Comparison of ENCODE assay signal across 8 cellular contexts in the genomic region with DNA sequence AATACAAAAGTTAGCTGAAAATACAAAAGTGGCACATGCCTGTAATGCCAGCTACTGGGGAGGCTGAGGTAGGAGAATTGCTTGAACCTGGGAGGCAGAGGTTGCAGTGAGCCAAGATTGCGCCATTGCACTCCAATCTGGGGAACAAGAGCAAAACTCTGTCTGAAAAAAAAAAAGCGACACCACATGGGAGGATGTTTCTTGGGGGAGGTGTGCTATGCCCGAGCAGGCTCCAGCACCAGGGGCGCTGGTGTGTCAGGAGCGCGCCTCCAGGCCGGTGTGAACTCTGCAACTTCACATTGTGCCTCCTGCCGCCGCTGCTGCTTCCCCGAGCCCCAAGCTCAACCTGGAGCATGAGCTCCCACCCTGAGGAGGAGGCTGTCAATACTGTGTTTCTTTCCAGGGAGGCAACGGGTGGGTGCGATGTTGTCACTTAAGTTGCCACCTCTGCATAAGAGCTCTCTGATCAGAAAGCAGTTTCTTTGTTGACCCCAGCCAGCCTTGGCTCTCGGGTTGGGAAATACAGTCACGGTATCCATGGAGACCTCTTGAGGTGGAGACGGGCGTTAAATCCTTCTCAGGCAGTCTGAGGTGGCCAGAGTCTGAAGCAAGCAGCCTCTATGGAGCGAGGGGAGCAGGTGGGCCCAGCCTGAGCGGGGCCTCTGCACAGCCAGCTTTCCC. TPM values are rescaled to one million over a fixed set of nuclear protein-coding genes. Genes with fewer than 3 reads are reported as not detected.
DNase-seq lines count a peak whose midpoint lies in the region; ATAC-seq and TF ChIP-seq lines count a peak whose summit lies in the region.

No MANE protein-coding gene starts in this region.

- POLR2A ChIA-PET in AG04449 (lab: Yijun Ruan, JAX), result no interaction called here

- no peak overlapping the region for H3K4me3 ChIP-seq in AG04449 (ENCODE audit: low read depth, low read length)
- H3K4me3 ChIP-seq in astrocyte of the spinal cord (ENCODE audit: low read depth, low read length), result no peak overlapping the region

- ATAC-seq in left colon (peak; percentile 12), HG02642 (IDR thresholded peaks at IDR 0.05; ENCODE audit: poor library complexity, unreplicated experiment) (no peak)

- in situ Hi-C loops in astrocyte of the spinal cord (cut with HindIII; ENCODE audit: low sequenced_read_pairs), result no loop called here

- CTCF ChIA-PET in AG04449 (lab: Yijun Ruan, JAX), result interaction anchor here (0.8 to 1.4 kb wide), 2 partner anchors 17 to 32 kb away, joined by 3 to 5 read pairs; no protein-coding TSS in a partner anchor

- intact Hi-C loops in left colon (cut with DNase I, micrococcal nuclease), result no loop called here

- peak; percentile 49 for TF ChIP-seq CTCF in AG04449 (IDR thresholded peaks at IDR 0.05; ENCODE audit: insufficient read depth, low read length, missing control alignments)
- peak; percentile 43 for TF ChIP-seq CTCF in astrocyte of the spinal cord (IDR thresholded peaks at IDR 0.05; ENCODE audit: low read depth, low read length)

- DNase-seq in AG04449 (ENCODE audit: low read depth, low spot score), result no peak
- DNase-seq in NCI-H187 treated with DMSO at 0.1 percent for 48 hours (lab: John Stamatoyannopoulos, UW), result peak; percentile 52
- DNase-seq in astrocyte of the spinal cord (ENCODE audit: low read depth, low spot score), result peak; percentile 20
- peak; percentile 58 to 61 for DNase-seq in left colon
- no peak for DNase-seq in AG08396 (ENCODE audit: low spot score)
- DNase-seq in activated CD4-positive, CD25-positive, alpha-beta regulatory T cell (lab: John Stamatoyannopoulos, UW), result no peak
- no peak for DNase-seq in SW 1271 (lab: John Stamatoyannopoulos, UW)

RNA-seq across cellular contexts. Expression of a gene that starts 18.9 kb away (rescaled TPM):
- 10 to 100 TPM; 25.0 to 36.9 TPM for total RNA-seq in left colon

Comparison
In these comparisons a context has a peak if more than half of its experiments do, and no peak if none do; other contexts are left out.
1. DNase-seq: peak in NCI-H187 treated with DMSO at 0.1 percent for 48 hours (single experiment), astrocyte of the spinal cord (single experiment) and left colon (2 of 2); none in AG04449 (single experiment), AG08396 (single experiment), activated CD4-positive, CD25-positive, alpha-beta regulatory T cell (0 of 4) and SW 1271 (0 of 2).